ENCODE assay signal across 1 cellular context in the genomic region with DNA sequence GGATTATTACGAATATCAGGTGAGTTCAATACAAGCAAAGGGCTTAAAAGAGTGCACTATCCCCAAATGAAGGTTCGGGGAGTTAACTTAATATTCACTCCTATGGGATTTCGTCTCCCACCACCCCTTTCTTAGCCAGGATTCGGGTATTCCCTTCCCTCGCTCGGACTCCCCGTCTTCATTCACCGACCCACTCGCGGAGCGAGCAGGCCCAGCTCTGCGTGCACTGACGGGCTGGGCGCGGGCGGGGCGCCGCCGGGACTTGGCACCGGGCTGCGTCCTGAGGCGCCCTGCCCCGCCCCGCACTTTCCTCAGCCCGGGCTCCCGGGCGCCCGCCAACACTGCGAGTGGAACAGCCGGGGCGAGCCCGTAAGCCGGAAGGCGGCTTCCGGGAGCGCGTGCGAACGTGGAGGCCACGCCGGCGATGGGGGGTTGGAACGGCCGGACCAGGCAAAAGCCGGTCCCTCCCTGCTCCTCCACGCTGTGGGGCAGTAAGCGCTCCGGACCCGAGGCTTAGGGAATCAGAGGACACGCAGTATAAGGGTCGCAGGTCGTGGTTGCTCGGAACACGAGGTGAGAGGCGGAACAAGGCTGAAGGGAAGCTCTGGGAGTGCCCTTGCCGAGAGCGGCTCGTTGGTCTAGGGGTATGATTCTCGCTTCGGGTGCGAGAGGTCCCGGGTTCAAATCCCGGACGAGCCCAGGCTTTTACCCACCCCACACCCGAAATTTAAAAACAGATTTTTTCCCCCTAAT.
TF ChIP-seq lines count a peak whose summit lies in the region.

No MANE protein-coding gene starts in this region.

TF ChIP-seq in HepG2, 621 proteins besides CTCF, POLR2A, EP300 and RAD21 (continued from another document and continues in another):
- TF ChIP-seq, protein P1, sequence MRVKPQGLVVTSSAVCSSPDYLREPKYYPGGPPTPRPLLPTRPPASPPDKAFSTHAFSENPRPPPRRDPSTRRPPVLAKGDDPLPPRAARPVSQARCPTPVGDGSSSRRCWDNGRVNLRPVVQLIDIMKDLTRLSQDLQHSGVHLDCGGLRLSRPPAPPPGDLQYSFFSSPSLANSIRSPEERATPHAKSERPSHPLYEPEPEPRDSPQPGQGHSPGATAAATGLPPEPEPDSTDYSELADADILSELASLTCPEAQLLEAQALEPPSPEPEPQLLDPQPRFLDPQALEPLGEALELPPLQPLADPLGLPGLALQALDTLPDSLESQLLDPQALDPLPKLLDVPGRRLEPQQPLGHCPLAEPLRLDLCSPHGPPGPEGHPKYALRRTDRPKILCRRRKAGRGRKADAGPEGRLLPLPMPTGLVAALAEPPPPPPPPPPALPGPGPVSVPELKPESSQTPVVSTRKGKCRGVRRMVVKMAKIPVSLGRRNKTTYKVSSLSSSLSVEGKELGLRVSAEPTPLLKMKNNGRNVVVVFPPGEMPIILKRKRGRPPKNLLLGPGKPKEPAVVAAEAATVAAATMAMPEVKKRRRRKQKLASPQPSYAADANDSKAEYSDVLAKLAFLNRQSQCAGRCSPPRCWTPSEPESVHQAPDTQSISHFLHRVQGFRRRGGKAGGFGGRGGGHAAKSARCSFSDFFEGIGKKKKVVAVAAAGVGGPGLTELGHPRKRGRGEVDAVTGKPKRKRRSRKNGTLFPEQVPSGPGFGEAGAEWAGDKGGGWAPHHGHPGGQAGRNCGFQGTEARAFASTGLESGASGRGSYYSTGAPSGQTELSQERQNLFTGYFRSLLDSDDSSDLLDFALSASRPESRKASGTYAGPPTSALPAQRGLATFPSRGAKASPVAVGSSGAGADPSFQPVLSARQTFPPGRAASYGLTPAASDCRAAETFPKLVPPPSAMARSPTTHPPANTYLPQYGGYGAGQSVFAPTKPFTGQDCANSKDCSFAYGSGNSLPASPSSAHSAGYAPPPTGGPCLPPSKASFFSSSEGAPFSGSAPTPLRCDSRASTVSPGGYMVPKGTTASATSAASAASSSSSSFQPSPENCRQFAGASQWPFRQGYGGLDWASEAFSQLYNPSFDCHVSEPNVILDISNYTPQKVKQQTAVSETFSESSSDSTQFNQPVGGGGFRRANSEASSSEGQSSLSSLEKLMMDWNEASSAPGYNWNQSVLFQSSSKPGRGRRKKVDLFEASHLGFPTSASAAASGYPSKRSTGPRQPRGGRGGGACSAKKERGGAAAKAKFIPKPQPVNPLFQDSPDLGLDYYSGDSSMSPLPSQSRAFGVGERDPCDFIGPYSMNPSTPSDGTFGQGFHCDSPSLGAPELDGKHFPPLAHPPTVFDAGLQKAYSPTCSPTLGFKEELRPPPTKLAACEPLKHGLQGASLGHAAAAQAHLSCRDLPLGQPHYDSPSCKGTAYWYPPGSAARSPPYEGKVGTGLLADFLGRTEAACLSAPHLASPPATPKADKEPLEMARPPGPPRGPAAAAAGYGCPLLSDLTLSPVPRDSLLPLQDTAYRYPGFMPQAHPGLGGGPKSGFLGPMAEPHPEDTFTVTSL (CRISPR knock-in tag; IDR thresholded peaks at IDR 0.05; ENCODE audit: borderline replicate concordance): 0 out of 2 replicates have a peak, but pooled peaks have one; percentile 17
- TF ChIP-seq, protein P2, sequence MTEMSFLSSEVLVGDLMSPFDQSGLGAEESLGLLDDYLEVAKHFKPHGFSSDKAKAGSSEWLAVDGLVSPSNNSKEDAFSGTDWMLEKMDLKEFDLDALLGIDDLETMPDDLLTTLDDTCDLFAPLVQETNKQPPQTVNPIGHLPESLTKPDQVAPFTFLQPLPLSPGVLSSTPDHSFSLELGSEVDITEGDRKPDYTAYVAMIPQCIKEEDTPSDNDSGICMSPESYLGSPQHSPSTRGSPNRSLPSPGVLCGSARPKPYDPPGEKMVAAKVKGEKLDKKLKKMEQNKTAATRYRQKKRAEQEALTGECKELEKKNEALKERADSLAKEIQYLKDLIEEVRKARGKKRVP (CRISPR knock-in tag; IDR thresholded peaks at IDR 0.05): peak in 1 of 2 experiments; percentile 69; a peak in 1 of 4 replicates
- no peak for TF ChIP-seq SATB2 (CRISPR knock-in tag; IDR thresholded peaks at IDR 0.05)
- TF ChIP-seq SNAPC2 (CRISPR knock-in tag; IDR thresholded peaks at IDR 0.05): no peak
- peak; percentile 94 for TF ChIP-seq ZNF264 (CRISPR knock-in tag; IDR thresholded peaks at IDR 0.05)
- peak; percentile 40; the same call in 1 of the 2 replicates for TF ChIP-seq ZSCAN25 (CRISPR knock-in tag; IDR thresholded peaks at IDR 0.05)
- TF ChIP-seq SNRNP70 (IDR thresholded peaks at IDR 0.05; ENCODE audit: low read depth, low read length): no peak
- TF ChIP-seq, protein P3, sequence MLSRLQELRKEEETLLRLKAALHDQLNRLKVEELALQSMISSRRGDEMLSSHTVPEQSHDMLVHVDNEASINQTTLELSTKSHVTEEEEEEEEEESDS (CRISPR knock-in tag; IDR thresholded peaks at IDR 0.05; ENCODE audit: borderline replicate concordance): 0 out of 2 replicates have a peak, but pooled peaks have one; percentile 73
- TF ChIP-seq ZNF670 (CRISPR knock-in tag; IDR thresholded peaks at IDR 0.05; ENCODE audit: borderline replicate concordance): peak; percentile 93
- no peak for TF ChIP-seq ZNF674 (CRISPR knock-in tag; IDR thresholded peaks at IDR 0.05; ENCODE audit: low read depth)
- TF ChIP-seq, protein P4, sequence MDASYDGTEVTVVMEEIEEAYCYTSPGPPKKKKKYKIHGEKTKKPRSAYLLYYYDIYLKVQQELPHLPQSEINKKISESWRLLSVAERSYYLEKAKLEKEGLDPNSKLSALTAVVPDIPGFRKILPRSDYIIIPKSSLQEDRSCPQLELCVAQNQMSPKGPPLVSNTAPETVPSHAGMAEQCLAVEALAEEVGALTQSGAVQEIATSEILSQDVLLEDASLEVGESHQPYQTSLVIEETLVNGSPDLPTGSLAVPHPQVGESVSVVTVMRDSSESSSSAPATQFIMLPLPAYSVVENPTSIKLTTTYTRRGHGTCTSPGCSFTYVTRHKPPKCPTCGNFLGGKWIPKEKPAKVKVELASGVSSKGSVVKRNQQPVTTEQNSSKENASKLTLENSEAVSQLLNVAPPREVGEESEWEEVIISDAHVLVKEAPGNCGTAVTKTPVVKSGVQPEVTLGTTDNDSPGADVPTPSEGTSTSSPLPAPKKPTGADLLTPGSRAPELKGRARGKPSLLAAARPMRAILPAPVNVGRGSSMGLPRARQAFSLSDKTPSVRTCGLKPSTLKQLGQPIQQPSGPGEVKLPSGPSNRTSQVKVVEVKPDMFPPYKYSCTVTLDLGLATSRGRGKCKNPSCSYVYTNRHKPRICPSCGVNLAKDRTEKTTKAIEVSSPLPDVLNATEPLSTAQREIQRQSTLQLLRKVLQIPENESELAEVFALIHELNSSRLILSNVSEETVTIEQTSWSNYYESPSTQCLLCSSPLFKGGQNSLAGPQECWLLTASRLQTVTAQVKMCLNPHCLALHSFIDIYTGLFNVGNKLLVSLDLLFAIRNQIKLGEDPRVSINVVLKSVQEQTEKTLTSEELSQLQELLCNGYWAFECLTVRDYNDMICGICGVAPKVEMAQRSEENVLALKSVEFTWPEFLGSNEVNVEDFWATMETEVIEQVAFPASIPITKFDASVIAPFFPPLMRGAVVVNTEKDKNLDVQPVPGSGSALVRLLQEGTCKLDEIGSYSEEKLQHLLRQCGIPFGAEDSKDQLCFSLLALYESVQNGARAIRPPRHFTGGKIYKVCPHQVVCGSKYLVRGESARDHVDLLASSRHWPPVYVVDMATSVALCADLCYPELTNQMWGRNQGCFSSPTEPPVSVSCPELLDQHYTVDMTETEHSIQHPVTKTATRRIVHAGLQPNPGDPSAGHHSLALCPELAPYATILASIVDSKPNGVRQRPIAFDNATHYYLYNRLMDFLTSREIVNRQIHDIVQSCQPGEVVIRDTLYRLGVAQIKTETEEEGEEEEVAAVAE (CRISPR knock-in tag; IDR thresholded peaks at IDR 0.05; ENCODE audit: borderline replicate concordance): no peak
- TF ChIP-seq CCDC6 (CRISPR knock-in tag; IDR thresholded peaks at IDR 0.05): no peak
- no peak for TF ChIP-seq PLRG1 (conservative IDR thresholded peaks at IDR 0.05)
- 0 out of 2 replicates have a peak, but pooled peaks have one; percentile 44 for TF ChIP-seq ZNF329 (CRISPR knock-in tag; IDR thresholded peaks at IDR 0.05; ENCODE audit: low read depth)
- TF ChIP-seq STAT5B (CRISPR knock-in tag; IDR thresholded peaks at IDR 0.05): peak; percentile 88
- TF ChIP-seq JUN (CRISPR knock-in tag; IDR thresholded peaks at IDR 0.05): peak; percentile 45; the same call in 1 of the 2 replicates
- TF ChIP-seq SKI (IDR thresholded peaks at IDR 0.05; ENCODE audit: partially characterized antibody): peak; percentile 72
- TF ChIP-seq SOX5 (CRISPR knock-in tag; IDR thresholded peaks at IDR 0.05; ENCODE audit: borderline replicate concordance): 0 out of 2 replicates have a peak, but pooled peaks have one; percentile 9
- peak; percentile 55; the same call in 1 of the 2 replicates for TF ChIP-seq RBAK (CRISPR knock-in tag; IDR thresholded peaks at IDR 0.05)
- TF ChIP-seq ARNT (IDR thresholded peaks at IDR 0.05): no peak
- TF ChIP-seq, protein P5, sequence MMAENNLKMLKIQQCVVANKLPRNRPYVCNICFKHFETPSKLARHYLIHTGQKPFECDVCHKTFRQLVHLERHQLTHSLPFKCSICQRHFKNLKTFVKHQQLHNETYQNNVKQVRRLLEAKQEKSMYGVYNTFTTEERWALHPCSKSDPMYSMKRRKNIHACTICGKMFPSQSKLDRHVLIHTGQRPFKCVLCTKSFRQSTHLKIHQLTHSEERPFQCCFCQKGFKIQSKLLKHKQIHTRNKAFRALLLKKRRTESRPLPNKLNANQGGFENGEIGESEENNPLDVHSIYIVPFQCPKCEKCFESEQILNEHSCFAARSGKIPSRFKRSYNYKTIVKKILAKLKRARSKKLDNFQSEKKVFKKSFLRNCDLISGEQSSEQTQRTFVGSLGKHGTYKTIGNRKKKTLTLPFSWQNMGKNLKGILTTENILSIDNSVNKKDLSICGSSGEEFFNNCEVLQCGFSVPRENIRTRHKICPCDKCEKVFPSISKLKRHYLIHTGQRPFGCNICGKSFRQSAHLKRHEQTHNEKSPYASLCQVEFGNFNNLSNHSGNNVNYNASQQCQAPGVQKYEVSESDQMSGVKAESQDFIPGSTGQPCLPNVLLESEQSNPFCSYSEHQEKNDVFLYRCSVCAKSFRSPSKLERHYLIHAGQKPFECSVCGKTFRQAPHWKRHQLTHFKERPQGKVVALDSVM (CRISPR knock-in tag; IDR thresholded peaks at IDR 0.05): peak; percentile 38; the same call in 1 of the 2 replicates
- 0 out of 2 replicates have a peak, but pooled peaks have one; percentile 76 for TF ChIP-seq ZNF678 (CRISPR knock-in tag; IDR thresholded peaks at IDR 0.05)
- TF ChIP-seq, protein P6, sequence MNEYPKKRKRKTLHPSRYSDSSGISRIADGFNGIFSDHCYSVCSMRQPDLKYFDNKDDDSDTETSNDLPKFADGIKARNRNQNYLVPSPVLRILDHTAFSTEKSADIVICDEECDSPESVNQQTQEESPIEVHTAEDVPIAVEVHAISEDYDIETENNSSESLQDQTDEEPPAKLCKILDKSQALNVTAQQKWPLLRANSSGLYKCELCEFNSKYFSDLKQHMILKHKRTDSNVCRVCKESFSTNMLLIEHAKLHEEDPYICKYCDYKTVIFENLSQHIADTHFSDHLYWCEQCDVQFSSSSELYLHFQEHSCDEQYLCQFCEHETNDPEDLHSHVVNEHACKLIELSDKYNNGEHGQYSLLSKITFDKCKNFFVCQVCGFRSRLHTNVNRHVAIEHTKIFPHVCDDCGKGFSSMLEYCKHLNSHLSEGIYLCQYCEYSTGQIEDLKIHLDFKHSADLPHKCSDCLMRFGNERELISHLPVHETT (CRISPR knock-in tag; conservative IDR thresholded peaks at IDR 0.05): peak; percentile 78
- no peak; the same call in 1 of the 2 replicates for TF ChIP-seq SP140L (CRISPR knock-in tag; IDR thresholded peaks at IDR 0.05; ENCODE audit: borderline replicate concordance)
- TF ChIP-seq, protein P7, sequence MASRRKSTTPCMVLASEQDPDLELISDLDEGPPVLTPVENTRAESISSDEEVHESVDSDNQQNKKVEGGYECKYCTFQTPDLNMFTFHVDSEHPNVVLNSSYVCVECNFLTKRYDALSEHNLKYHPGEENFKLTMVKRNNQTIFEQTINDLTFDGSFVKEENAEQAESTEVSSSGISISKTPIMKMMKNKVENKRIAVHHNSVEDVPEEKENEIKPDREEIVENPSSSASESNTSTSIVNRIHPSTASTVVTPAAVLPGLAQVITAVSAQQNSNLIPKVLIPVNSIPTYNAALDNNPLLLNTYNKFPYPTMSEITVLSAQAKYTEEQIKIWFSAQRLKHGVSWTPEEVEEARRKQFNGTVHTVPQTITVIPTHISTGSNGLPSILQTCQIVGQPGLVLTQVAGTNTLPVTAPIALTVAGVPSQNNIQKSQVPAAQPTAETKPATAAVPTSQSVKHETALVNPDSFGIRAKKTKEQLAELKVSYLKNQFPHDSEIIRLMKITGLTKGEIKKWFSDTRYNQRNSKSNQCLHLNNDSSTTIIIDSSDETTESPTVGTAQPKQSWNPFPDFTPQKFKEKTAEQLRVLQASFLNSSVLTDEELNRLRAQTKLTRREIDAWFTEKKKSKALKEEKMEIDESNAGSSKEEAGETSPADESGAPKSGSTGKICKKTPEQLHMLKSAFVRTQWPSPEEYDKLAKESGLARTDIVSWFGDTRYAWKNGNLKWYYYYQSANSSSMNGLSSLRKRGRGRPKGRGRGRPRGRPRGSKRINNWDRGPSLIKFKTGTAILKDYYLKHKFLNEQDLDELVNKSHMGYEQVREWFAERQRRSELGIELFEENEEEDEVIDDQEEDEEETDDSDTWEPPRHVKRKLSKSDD (CRISPR knock-in tag; IDR thresholded peaks at IDR 0.05; ENCODE audit: low read depth): no peak
- TF ChIP-seq ZNF562 (CRISPR knock-in tag; IDR thresholded peaks at IDR 0.05; ENCODE audit: borderline replicate concordance): no peak
- no peak for TF ChIP-seq ZNF354B (CRISPR knock-in tag; IDR thresholded peaks at IDR 0.05)
- no peak for TF ChIP-seq CEBPB (IDR thresholded peaks at IDR 0.05; ENCODE audit: borderline replicate concordance, low read depth, low read length)
- TF ChIP-seq, protein P8, sequence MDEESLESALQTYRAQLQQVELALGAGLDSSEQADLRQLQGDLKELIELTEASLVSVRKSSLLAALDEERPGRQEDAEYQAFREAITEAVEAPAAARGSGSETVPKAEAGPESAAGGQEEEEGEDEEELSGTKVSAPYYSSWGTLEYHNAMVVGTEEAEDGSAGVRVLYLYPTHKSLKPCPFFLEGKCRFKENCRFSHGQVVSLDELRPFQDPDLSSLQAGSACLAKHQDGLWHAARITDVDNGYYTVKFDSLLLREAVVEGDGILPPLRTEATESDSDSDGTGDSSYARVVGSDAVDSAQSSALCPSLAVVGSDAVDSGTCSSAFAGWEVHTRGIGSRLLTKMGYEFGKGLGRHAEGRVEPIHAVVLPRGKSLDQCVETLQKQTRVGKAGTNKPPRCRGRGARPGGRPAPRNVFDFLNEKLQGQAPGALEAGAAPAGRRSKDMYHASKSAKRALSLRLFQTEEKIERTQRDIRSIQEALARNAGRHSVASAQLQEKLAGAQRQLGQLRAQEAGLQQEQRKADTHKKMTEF (CRISPR knock-in tag; IDR thresholded peaks at IDR 0.05): peak; percentile 90
- peak; percentile 52 for TF ChIP-seq XRCC5 (optimal IDR thresholded peaks at IDR 0.05; ENCODE audit: low read length)
- no peak for TF ChIP-seq JARID2 (CRISPR knock-in tag; IDR thresholded peaks at IDR 0.05; ENCODE audit: insufficient replicate concordance)
- no peak for TF ChIP-seq CHD4 (IDR thresholded peaks at IDR 0.05; ENCODE audit: borderline replicate concordance, low read length)
- 0 out of 2 replicates have a peak, but pooled peaks have one; percentile 33 for TF ChIP-seq NCOA1 (CRISPR knock-in tag; IDR thresholded peaks at IDR 0.05)
- no peak; the same call in 1 of the 2 replicates for TF ChIP-seq ZNF879 (CRISPR knock-in tag; IDR thresholded peaks at IDR 0.05)
- TF ChIP-seq, protein P9, sequence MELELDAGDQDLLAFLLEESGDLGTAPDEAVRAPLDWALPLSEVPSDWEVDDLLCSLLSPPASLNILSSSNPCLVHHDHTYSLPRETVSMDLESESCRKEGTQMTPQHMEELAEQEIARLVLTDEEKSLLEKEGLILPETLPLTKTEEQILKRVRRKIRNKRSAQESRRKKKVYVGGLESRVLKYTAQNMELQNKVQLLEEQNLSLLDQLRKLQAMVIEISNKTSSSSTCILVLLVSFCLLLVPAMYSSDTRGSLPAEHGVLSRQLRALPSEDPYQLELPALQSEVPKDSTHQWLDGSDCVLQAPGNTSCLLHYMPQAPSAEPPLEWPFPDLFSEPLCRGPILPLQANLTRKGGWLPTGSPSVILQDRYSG (CRISPR knock-in tag; IDR thresholded peaks at IDR 0.05): peak; percentile 78
